In the genomic region with DNA sequence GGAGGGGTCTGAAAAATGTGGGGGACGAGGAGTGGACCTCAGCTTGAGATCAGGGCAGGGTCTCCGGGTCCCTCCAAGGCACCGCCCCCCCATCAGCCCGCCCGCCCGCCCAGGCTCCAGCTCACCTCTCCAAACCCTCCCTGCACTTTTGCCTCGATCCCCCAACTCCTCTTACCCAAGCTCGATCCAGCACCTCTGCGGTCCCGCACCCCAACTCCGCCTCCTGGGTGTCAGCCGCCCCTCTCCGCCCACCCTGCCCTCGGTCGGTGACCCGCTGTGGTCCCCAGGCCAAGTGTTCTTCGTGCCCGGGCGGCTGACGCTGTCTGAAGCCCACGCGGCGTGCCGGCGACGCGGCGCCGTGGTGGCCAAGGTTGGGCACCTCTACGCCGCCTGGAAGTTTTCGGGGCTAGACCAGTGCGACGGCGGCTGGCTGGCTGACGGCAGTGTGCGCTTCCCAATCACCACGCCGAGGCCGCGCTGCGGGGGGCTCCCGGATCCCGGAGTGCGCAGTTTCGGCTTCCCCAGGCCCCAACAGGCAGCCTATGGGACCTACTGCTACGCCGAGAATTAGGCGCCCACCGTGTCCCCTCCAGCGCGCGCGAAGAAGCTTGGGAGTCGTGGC, we compare ENCODE assay signal across 10 cellular contexts. TPM values are rescaled to one million over a fixed set of nuclear protein-coding genes. Genes with fewer than 3 reads are reported as not detected.
A peak's percentile ranks its signal among the peaks of the same experiment; 100 is the strongest.
DNase-seq lines count a peak whose midpoint lies in the region; ATAC-seq, FAIRE-seq and TF ChIP-seq lines count a peak whose summit lies in the region.
"Had no signal": no experiment of that assay in that cellular context is flagged by ENCODE, and none has a peak within 500 bp of the region (broad histone marks: within the 10 kb centered on the region; RNA-seq: fewer than 3 reads in every experiment).

No MANE protein-coding gene starts in this region.

- peak; percentile 7 to 25 for ATAC-seq in lower lobe of right lung

- FAIRE-seq in bronchial epithelial cell (lab: Jason Lieb, UNC): no peak
- FAIRE-seq: islet of Langerhans had no signal

- TF ChIP-seq EP300 in transverse colon (IDR thresholded peaks at IDR 0.05; ENCODE audit: low read depth): no peak

- peaks cover 28% of the 10 kb centered on the region for H3K27me3 ChIP-seq in bronchial epithelial cell (ENCODE audit: control insufficient read depth, insufficient read depth, low read length)
- H3K27me3 ChIP-seq in lower lobe of right lung (ENCODE audit: low read depth): peaks cover 78% of the 10 kb centered on the region
- peaks cover 91% of the 10 kb centered on the region for H3K27me3 ChIP-seq in transverse colon
- H3K27me3 ChIP-seq in MG63: peaks cover 55% of the 10 kb centered on the region

- no peaks in the 10 kb centered on the region for H3K9me3 Mint-ChIP-seq in activated naive CD4-positive, alpha-beta T cell treated with anti-CD3 and anti-CD28 coated beads, Interleukin-2, amount 10 ng/mL, durations not matched to agents 7 days and 5 days
- H3K9me3 Mint-ChIP-seq: HFFc6 had no signal

- in situ Hi-C loops in transverse colon (cut with MboI; ENCODE audit: low pct_ligation_motif_present in 1 of 4, low pct_unique_long_range_greater_than_20kb in 1 of 4, low sequenced_read_pairs in 3 of 4): loop anchor here in 1 of 4 donors (25.0 kb wide), 1 partner anchor 238 kb away; no protein-coding TSS in a partner anchor

- no peaks in the 10 kb centered on the region for H3K9me3 ChIP-seq in lower lobe of right lung
- no peaks in the 10 kb centered on the region for H3K9me3 ChIP-seq in transverse colon
- no peaks in the 10 kb centered on the region for H3K9me3 ChIP-seq in MG63

- WGBS in transverse colon (ENCODE audit: low coverage in 1 of 2), 2 donors: 6% methylated on average over 53 of the region's 55 CpGs; no CpG with 5 or more reads in 1 of the 2 donors

- no peak for DNase-seq in activated naive CD4-positive, alpha-beta T cell treated with anti-CD3 and anti-CD28 coated beads, Interleukin-2, amount 10 ng/mL, durations not matched to agents 7 days and 5 days
- DNase-seq in activated naive CD4-positive, alpha-beta T cell (lab: John Stamatoyannopoulos, UW): no peak
- DNase-seq in bronchial epithelial cell (ENCODE audit: low read depth) (no peak), lower lobe of right lung (no peak), transverse colon (no peak), MG63 (no peak), NCI-H1930 (lab: John Stamatoyannopoulos, UW) (no peak)
- no peak for DNase-seq in activated CD4-positive, alpha-beta T cell treated with anti-CD3 and anti-CD28 coated beads, Interleukin-2, amount 50 U/mL, for 4 hours
- DNase-seq: HFFc6 had no signal

- H3K27ac Mint-ChIP-seq in activated naive CD4-positive, alpha-beta T cell treated with anti-CD3 and anti-CD28 coated beads, Interleukin-2, amount 10 ng/mL, durations not matched to agents 7 days and 5 days: no peak overlapping the region
- H3K27ac Mint-ChIP-seq: HFFc6 had no signal

- intact Hi-C loops in lower lobe of right lung (cut with DNase I): no loop called here
- intact Hi-C loops in transverse colon (cut with DNase I; ENCODE audit: low total_unique reads): loop anchor here (5.0 kb wide), 1 partner anchor 32 kb away; no protein-coding TSS in a partner anchor

- H3K4me1 ChIP-seq in lower lobe of right lung (peaks cover 26% of the 10 kb centered on the region), transverse colon (peaks cover 16 to 25% (median 22%) of the 10 kb centered on the region in 4 donors)

- peaks cover 83% of the 10 kb centered on the region for H3K27me3 Mint-ChIP-seq in activated naive CD4-positive, alpha-beta T cell treated with anti-CD3 and anti-CD28 coated beads, Interleukin-2, amount 10 ng/mL, durations not matched to agents 7 days and 5 days

- H3K36me3 ChIP-seq in bronchial epithelial cell (ENCODE audit: control insufficient read depth, insufficient read depth, low read length) (no peaks in the 10 kb centered on the region), lower lobe of right lung (no peaks in the 10 kb centered on the region), transverse colon (no peaks in the 10 kb centered on the region), MG63 (no peaks in the 10 kb centered on the region)

- no peak overlapping the region for H3K27ac ChIP-seq in lower lobe of right lung
- H3K27ac ChIP-seq in transverse colon: no peak overlapping the region

- H3K4me1 Mint-ChIP-seq in activated naive CD4-positive, alpha-beta T cell treated with anti-CD3 and anti-CD28 coated beads, Interleukin-2, amount 10 ng/mL, durations not matched to agents 7 days and 5 days: peaks cover 12% of the 10 kb centered on the region

- no peak for TF ChIP-seq CTCF in bronchial epithelial cell (IDR thresholded peaks at IDR 0.05; ENCODE audit: insufficient read depth, low read length, severe bottlenecking)
- no peak for TF ChIP-seq CTCF in lower lobe of right lung (IDR thresholded peaks at IDR 0.05)
- TF ChIP-seq CTCF in transverse colon (IDR thresholded peaks at IDR 0.05): no peak

- CTCF ChIA-PET in activated naive CD4-positive, alpha-beta T cell treated with anti-CD3 and anti-CD28 coated beads, Interleukin-2, amount 10 ng/mL, durations not matched to agents 7 days and 5 days (lab: Charles Lee): interaction anchor here (0.8 to 11.6 kb wide), 25 partner anchors 10 to 265 kb away, joined by 3 to 264 read pairs (median 5); a partner anchor contains a TSS

- H3K4me3 ChIP-seq in bronchial epithelial cell (ENCODE audit: low read depth, low read length) (peak overlapping the region; percentile 34), lower lobe of right lung (peak overlapping the region; percentile 50), transverse colon (peak overlapping the region in 3 of 4 donors; percentile 8 to 44 (median 32)), MG63 (no peak overlapping the region)

- no peak for TF ChIP-seq POLR2A in transverse colon (IDR thresholded peaks at IDR 0.05)

- H3K4me3 Mint-ChIP-seq in activated naive CD4-positive, alpha-beta T cell treated with anti-CD3 and anti-CD28 coated beads, Interleukin-2, amount 10 ng/mL, durations not matched to agents 7 days and 5 days: peak overlapping the region; percentile 15

- no peaks in the 10 kb centered on the region for H3K36me3 Mint-ChIP-seq in activated naive CD4-positive, alpha-beta T cell treated with anti-CD3 and anti-CD28 coated beads, Interleukin-2, amount 10 ng/mL, durations not matched to agents 7 days and 5 days

RNA-seq across cellular contexts. Expression of a gene that starts 5.7 kb away (rescaled TPM):
- under 0.01 TPM in 1 of 2 replicates, not detected in the other for total RNA-seq in bronchial epithelial cell
- total RNA-seq in lower lobe of right lung: 0.21 TPM
- 1 to 10 TPM in 1 of 4 donors, under 1 TPM in 1, not detected in 2; 0.55 to 1.9 TPM for total RNA-seq in transverse colon
- not detected in 2 replicates for total RNA-seq in MG63 (2014; rRNA removed; shearing (Covaris generic); ENCODE audit: low replicate concordance)
- total RNA-seq: HFFc6 had no signal

RNA-seq across cellular contexts. Expression of a gene that starts 17.0 kb away (rescaled TPM):
- total RNA-seq in bronchial epithelial cell (not detected in 2 replicates), lower lobe of right lung (not detected), transverse colon (under 1 TPM in 2 of 4 donors, not detected in 2; 0.55 to 0.95 TPM)
- not detected in 2 replicates for total RNA-seq in MG63 (2014; rRNA removed; shearing (Covaris generic); ENCODE audit: low replicate concordance)
- total RNA-seq: HFFc6 had no signal

RNA-seq across cellular contexts. Expression of a gene that starts 23.6 kb away (rescaled TPM):
- 15.9 and 29.2 TPM in 2 replicates for total RNA-seq in bronchial epithelial cell
- 17.9 TPM for total RNA-seq in lower lobe of right lung
- total RNA-seq in transverse colon: 100 to 1,000 TPM in 1 of 4 donors, 10 to 100 TPM in 3; 12.4 to 113 (median 28.9) TPM
- total RNA-seq in MG63 (2014; rRNA removed; shearing (Covaris generic); ENCODE audit: low replicate concordance): 10.0 and 48.6 TPM in 2 replicates

RNA-seq across cellular contexts. Expression of a gene that starts 33.3 kb away (rescaled TPM):
- total RNA-seq in bronchial epithelial cell (142 and 154 TPM in 2 replicates), lower lobe of right lung (62.2 TPM), transverse colon (100 to 1,000 TPM in 1 of 4 donors, 10 to 100 TPM in 3; 25.1 to 104 (median 77.5) TPM)
- total RNA-seq in MG63 (2014; rRNA removed; shearing (Covaris generic); ENCODE audit: low replicate concordance): 105 and 170 TPM in 2 replicates

RNA-seq across cellular contexts. Expression of a gene that starts 45.4 kb away (rescaled TPM):
- total RNA-seq in bronchial epithelial cell (not detected in 2 replicates), lower lobe of right lung (not detected), transverse colon (not detected)
- not detected in 2 replicates for total RNA-seq in MG63 (2014; rRNA removed; shearing (Covaris generic); ENCODE audit: low replicate concordance)
- total RNA-seq: HFFc6 had no signal
